In the genomic region with DNA sequence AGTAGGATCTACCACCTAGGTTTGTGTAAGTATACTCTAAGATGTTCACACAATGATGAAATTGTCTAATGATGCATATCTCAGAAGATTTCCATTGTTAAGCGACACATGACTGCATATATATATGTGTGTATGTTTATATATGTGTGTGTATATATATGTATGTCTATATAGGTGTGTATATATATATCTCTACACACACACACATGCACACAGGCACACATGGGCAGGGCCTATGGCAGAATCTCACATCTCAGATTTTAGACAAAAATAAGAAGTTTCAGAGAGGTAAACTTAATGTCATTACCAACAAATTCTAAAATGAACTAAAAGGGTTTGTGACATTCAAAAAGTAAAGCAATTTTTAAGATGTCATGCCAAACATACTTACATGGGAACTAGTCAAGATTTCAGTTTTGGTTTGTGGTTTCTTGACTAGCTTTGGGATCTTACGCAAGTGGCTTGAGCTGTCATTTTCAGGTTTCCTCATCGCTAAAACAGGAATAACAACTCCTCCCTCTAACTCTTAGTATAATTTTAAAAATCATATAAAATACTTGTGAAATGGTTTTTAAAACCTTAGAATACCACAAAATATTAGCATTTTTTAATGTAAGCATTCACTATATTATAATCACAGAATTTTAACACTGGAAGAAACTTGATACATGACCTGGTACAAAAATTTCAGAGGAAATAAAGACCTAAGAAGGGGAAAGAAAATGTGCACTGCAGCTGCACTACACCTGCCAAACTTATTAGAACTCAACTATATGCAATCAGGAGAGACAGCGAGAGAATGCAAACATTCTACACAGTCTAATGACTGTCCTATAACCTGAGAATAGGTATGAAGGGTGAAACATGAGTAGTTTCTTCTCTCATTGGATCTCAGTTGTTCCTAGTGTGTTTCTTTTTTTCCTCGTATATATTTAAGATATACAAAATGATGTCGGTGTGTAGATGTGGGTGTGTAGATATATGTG, we compare ENCODE assay signal across 8 cellular contexts.
A peak's percentile ranks its signal among the peaks of the same experiment; 100 is the strongest.
DNase-seq lines count a peak whose midpoint lies in the region; ATAC-seq and TF ChIP-seq lines count a peak whose summit lies in the region.

No MANE protein-coding gene starts in this region.

- intact Hi-C loops in dorsolateral prefrontal cortex (cut with DNase I), result loop anchor here in 1 of 2 donors (10.0 kb wide), 2 partner anchors 323 to 643 kb away; a partner anchor contains a TSS

- peaks cover 35% of the 10 kb centered on the region for H3K4me1 Mint-ChIP-seq in activated naive CD8-positive, alpha-beta T cell treated with anti-CD3 and anti-CD28 coated beads, Interleukin-2, amount 50 U/mL, for 24 hours
- H3K4me1 Mint-ChIP-seq in WTC11, result no peaks in the 10 kb centered on the region

- CTCF ChIA-PET in WTC11 (lab: Charles Lee), result no interaction called here

- peak overlapping the region in 10 of 11 experiments; percentile 9 to 76 (median 65); a peak in 18 of 22 replicates for H3K4me2 ChIP-seq in BLaER1 treated with 17β-estradiol and CSF1 and Interleukin-3, amounts not matched to agents 10 nM and 100 nM

- POLR2A ChIA-PET in WTC11 (lab: Charles Lee), result no interaction called here

- peak overlapping the region in 10 of 11 experiments; percentile 42 to 75 (median 58); a peak in 19 of 22 replicates for H3K27ac ChIP-seq in BLaER1 treated with 17β-estradiol and CSF1 and Interleukin-3, amounts not matched to agents 10 nM and 100 nM
- peak overlapping the region in 3 of 59 donors; percentile 12 to 34 (median 12) for H3K27ac ChIP-seq in dorsolateral prefrontal cortex

- DNase-seq in activated naive CD8-positive, alpha-beta T cell treated with anti-CD3 and anti-CD28 coated beads, Interleukin-2, amount 50 U/mL, for 24 hours, result no peak
- DNase-seq in NCI-H526 (lab: John Stamatoyannopoulos, UW) (no peak), dorsolateral prefrontal cortex (no peak), WTC11 (ENCODE audit: low spot score) (no peak)

- H3K27ac Mint-ChIP-seq in activated naive CD8-positive, alpha-beta T cell treated with anti-CD3 and anti-CD28 coated beads, Interleukin-2, amount 50 U/mL, for 24 hours, result no peak overlapping the region
- H3K27ac Mint-ChIP-seq in WTC11, result no peak overlapping the region

- peaks cover 6 to 43% (median 28%) of the 10 kb centered on the region in 10 experiments; a peak in 19 of 20 replicates for H3K4me1 ChIP-seq in BLaER1 treated with 17β-estradiol and CSF1 and Interleukin-3, amounts not matched to agents 10 nM and 100 nM

- H3K9me3 Mint-ChIP-seq in activated naive CD8-positive, alpha-beta T cell treated with anti-CD3 and anti-CD28 coated beads, Interleukin-2, amount 50 U/mL, for 24 hours, result no peaks in the 10 kb centered on the region
- H3K9me3 Mint-ChIP-seq in WTC11, result no peaks in the 10 kb centered on the region

- H3K27me3 ChIP-seq in BLaER1 treated with 17β-estradiol and CSF1 and Interleukin-3, amounts not matched to agents 10 nM and 100 nM, result no peaks in the 10 kb centered on the region
- no peaks in the 10 kb centered on the region for H3K27me3 ChIP-seq in dorsolateral prefrontal cortex

- peaks cover 25 to 57% (median 37%) of the 10 kb centered on the region in 11 experiments for H3K36me3 ChIP-seq in BLaER1 treated with 17β-estradiol and CSF1 and Interleukin-3, amounts not matched to agents 10 nM and 100 nM

- H3K9ac ChIP-seq in BLaER1 treated with 17β-estradiol and CSF1 and Interleukin-3, amounts not matched to agents 10 nM and 100 nM, result peak overlapping the region in 3 of 11 experiments; percentile 1 to 31 (median 27); a peak in 4 of 22 replicates

- H3K36me3 Mint-ChIP-seq in activated naive CD8-positive, alpha-beta T cell treated with anti-CD3 and anti-CD28 coated beads, Interleukin-2, amount 50 U/mL, for 24 hours (ENCODE audit: low read depth), result peaks cover 12% of the 10 kb centered on the region
- peaks cover 5% of the 10 kb centered on the region; the same call in 1 of the 2 replicates for H3K36me3 Mint-ChIP-seq in WTC11

- no peaks in the 10 kb centered on the region for H3K27me3 Mint-ChIP-seq in activated naive CD8-positive, alpha-beta T cell treated with anti-CD3 and anti-CD28 coated beads, Interleukin-2, amount 50 U/mL, for 24 hours
- H3K27me3 Mint-ChIP-seq in WTC11 (ENCODE audit: low read depth), result no peaks in the 10 kb centered on the region

- no peak overlapping the region; a peak in 1 of 20 replicates for H3K4me3 ChIP-seq in BLaER1 treated with 17β-estradiol and CSF1 and Interleukin-3, amounts not matched to agents 10 nM and 100 nM
- no peak overlapping the region for H3K4me3 ChIP-seq in dorsolateral prefrontal cortex

- peak; percentile 50 for ATAC-seq in GM19324 (IDR thresholded peaks at IDR 0.05; ENCODE audit: low FRiP score, unreplicated experiment)
- ATAC-seq in HG03159 (IDR thresholded peaks at IDR 0.05; ENCODE audit: unreplicated experiment), result peak; percentile 37
- ATAC-seq in activated naive CD8-positive, alpha-beta T cell treated with anti-CD3 and anti-CD28 coated beads, Interleukin-2, amount 50 U/mL, for 24 hours, result peak; percentile 49
- ATAC-seq in WTC11, result no peak
- no peak for ATAC-seq in SK-N-SH treated with all-trans-retinoic acid at 6 μM for 48 hours

- H3K9me3 ChIP-seq in BLaER1 treated with 17β-estradiol and CSF1 and Interleukin-3, amounts not matched to agents 10 nM and 100 nM (replicated peaks in 1 of 11), result no peaks in the 10 kb centered on the region

- H3K4me3 Mint-ChIP-seq in activated naive CD8-positive, alpha-beta T cell treated with anti-CD3 and anti-CD28 coated beads, Interleukin-2, amount 50 U/mL, for 24 hours, result peak overlapping the region; percentile 24
- no peak overlapping the region for H3K4me3 Mint-ChIP-seq in WTC11

- TF ChIP-seq CTCF in dorsolateral prefrontal cortex (IDR thresholded peaks at IDR 0.05 in 54 of 56, conservative IDR thresholded peaks at IDR 0.05 in 2 of 56; ENCODE audit: low read depth in 1 of 56, partially characterized antibody in 56 of 56) (no peak), WTC11 (IDR thresholded peaks at IDR 0.05) (no peak)

- no peaks in the 10 kb centered on the region for H4K20me1 ChIP-seq in BLaER1 treated with 17β-estradiol and CSF1 and Interleukin-3, amounts not matched to agents 10 nM and 100 nM

TF ChIP-seq in WTC11, 78 proteins besides CTCF, POLR2A, EP300 and RAD21 (continues in another document):
- TF ChIP-seq RELA (CRISPR knock-in tag; IDR thresholded peaks at IDR 0.05; ENCODE audit: borderline replicate concordance) (no peak), NFE2L1 (CRISPR knock-in tag; IDR thresholded peaks at IDR 0.05) (no peak), EMX1 (CRISPR knock-in tag; IDR thresholded peaks at IDR 0.05) (no peak), FOXJ3 (CRISPR knock-in tag; IDR thresholded peaks at IDR 0.05; ENCODE audit: borderline replicate concordance) (no peak), ZNF416 (CRISPR knock-in tag; IDR thresholded peaks at IDR 0.05) (no peak)
- TF ChIP-seq, protein P1, sequence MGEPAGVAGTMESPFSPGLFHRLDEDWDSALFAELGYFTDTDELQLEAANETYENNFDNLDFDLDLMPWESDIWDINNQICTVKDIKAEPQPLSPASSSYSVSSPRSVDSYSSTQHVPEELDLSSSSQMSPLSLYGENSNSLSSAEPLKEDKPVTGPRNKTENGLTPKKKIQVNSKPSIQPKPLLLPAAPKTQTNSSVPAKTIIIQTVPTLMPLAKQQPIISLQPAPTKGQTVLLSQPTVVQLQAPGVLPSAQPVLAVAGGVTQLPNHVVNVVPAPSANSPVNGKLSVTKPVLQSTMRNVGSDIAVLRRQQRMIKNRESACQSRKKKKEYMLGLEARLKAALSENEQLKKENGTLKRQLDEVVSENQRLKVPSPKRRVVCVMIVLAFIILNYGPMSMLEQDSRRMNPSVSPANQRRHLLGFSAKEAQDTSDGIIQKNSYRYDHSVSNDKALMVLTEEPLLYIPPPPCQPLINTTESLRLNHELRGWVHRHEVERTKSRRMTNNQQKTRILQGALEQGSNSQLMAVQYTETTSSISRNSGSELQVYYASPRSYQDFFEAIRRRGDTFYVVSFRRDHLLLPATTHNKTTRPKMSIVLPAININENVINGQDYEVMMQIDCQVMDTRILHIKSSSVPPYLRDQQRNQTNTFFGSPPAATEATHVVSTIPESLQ (CRISPR knock-in tag; IDR thresholded peaks at IDR 0.05), result no peak
- TF ChIP-seq, protein P2, sequence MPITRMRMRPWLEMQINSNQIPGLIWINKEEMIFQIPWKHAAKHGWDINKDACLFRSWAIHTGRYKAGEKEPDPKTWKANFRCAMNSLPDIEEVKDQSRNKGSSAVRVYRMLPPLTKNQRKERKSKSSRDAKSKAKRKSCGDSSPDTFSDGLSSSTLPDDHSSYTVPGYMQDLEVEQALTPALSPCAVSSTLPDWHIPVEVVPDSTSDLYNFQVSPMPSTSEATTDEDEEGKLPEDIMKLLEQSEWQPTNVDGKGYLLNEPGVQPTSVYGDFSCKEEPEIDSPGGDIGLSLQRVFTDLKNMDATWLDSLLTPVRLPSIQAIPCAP (CRISPR knock-in tag; IDR thresholded peaks at IDR 0.05), result no peak

TF ChIP-seq in SK-N-SH treated with all-trans-retinoic acid at 6 μM for 48 hours, 23 proteins besides CTCF, POLR2A, EP300 and RAD21 (continues in another document):
- TF ChIP-seq ZNF70 (CRISPR knock-in tag; IDR thresholded peaks at IDR 0.05), result no peak
- no peak for TF ChIP-seq ZC3H10 (CRISPR knock-in tag; IDR thresholded peaks at IDR 0.05)
- no peak for TF ChIP-seq OSR1 (CRISPR knock-in tag; IDR thresholded peaks at IDR 0.05)
- no peak for TF ChIP-seq ISL1 (CRISPR knock-in tag; IDR thresholded peaks at IDR 0.05)
- TF ChIP-seq BACH2 (CRISPR knock-in tag; IDR thresholded peaks at IDR 0.05; ENCODE audit: borderline replicate concordance), result no peak
- no peak for TF ChIP-seq ZNF8 (CRISPR knock-in tag; IDR thresholded peaks at IDR 0.05)
- no peak for TF ChIP-seq RARB (CRISPR knock-in tag; IDR thresholded peaks at IDR 0.05)
- TF ChIP-seq, protein P3, sequence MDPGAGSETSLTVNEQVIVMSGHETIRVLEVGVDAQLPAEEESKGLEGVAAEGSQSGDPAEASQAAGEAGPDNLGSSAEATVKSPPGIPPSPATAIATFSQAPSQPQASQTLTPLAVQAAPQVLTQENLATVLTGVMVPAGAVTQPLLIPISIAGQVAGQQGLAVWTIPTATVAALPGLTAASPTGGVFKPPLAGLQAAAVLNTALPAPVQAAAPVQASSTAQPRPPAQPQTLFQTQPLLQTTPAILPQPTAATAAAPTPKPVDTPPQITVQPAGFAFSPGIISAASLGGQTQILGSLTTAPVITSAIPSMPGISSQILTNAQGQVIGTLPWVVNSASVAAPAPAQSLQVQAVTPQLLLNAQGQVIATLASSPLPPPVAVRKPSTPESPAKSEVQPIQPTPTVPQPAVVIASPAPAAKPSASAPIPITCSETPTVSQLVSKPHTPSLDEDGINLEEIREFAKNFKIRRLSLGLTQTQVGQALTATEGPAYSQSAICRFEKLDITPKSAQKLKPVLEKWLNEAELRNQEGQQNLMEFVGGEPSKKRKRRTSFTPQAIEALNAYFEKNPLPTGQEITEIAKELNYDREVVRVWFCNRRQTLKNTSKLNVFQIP (CRISPR knock-in tag; IDR thresholded peaks at IDR 0.05; ENCODE audit: borderline replicate concordance, low read depth), result no peak
- no peak for TF ChIP-seq ZNF565 (CRISPR knock-in tag; conservative IDR thresholded peaks at IDR 0.05; ENCODE audit: low read depth)
- no peak for TF ChIP-seq ARNTL (CRISPR knock-in tag; IDR thresholded peaks at IDR 0.05; ENCODE audit: borderline replicate concordance, low read depth)
- TF ChIP-seq GLIS3 (CRISPR knock-in tag; IDR thresholded peaks at IDR 0.05), result no peak
- no peak for TF ChIP-seq TOX (CRISPR knock-in tag; IDR thresholded peaks at IDR 0.05; ENCODE audit: borderline replicate concordance)

Comparison
In these comparisons a context has a peak if more than half of its experiments do, and no peak if none do; other contexts are left out.
1. ATAC-seq: peak in GM19324 (single experiment), HG03159 (single experiment) and activated naive CD8-positive, alpha-beta T cell treated with anti-CD3 and anti-CD28 coated beads, Interleukin-2, amount 50 U/mL, for 24 hours (single experiment); none in WTC11 (single experiment) and SK-N-SH treated with all-trans-retinoic acid at 6 μM for 48 hours (single experiment).